Comparison of ENCODE assay signal across 18 cellular contexts in the genomic region with DNA sequence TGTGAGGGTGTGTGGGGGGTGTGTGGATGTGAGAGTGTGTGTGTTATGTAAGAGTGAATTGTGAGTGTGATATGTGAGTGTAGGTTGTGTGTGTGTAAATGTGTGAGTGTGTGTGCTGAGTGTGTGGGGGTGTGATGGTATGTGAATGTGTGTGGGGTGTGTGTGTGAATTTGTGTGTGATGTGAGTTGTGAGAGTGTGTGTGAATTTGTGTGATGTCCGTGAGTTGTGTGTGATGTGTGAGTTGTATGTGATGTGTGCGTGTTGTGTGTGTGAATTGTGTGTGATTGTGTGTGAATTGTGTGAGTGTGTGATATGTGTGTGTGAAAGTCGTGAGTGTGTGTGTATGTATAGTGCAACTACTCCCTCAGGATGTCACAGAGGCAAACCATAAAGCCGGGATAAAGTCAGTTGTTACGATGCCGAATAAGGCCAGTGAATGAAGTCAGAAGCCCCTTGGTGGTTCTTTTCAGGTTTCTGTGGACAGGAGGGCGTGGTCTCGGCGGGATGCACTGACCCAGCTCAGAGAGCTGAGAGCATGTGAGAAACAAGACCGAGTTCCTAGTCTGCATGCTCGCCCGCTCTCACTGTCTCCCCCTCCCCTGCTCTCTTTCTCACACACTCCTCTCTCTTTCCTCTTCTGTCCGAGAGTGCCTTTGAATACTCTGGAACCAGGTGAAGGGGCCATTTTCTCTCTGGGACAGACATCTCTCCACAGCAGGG.
A peak's percentile ranks its signal among the peaks of the same experiment; 100 is the strongest.
DNase-seq lines count a peak whose midpoint lies in the region; ATAC-seq and TF ChIP-seq lines count a peak whose summit lies in the region.
"Had no signal": no experiment of that assay in that cellular context is flagged by ENCODE, and none has a peak within 500 bp of the region (broad histone marks: within the 10 kb centered on the region; RNA-seq: fewer than 3 reads in every experiment).

No MANE protein-coding gene starts in this region.

- H3K4me2 ChIP-seq in GM23338 (peak overlapping the region; percentile 52; the same call in 1 of the 2 replicates), OCI-LY3 (ENCODE audit: low read length) (peak overlapping the region; percentile 37)
- H3K4me2 ChIP-seq: BLaER1 had no signal

- no peak overlapping the region for H3K27ac ChIP-seq in GM23338 (ENCODE audit: low read depth)
- no peak overlapping the region for H3K27ac ChIP-seq in OCI-LY3 (ENCODE audit: low read length)
- H3K27ac ChIP-seq: BLaER1, esophagus squamous epithelium, ovary, suprapubic skin had no signal

- H4K20me1 ChIP-seq in GM23338 (replicated peaks; ENCODE audit: insufficient read depth) = no peaks in the 10 kb centered on the region
- no peaks in the 10 kb centered on the region for H4K20me1 ChIP-seq in OCI-LY3 (ENCODE audit: insufficient read depth, low read length)
- H4K20me1 ChIP-seq: BLaER1 had no signal

- no peaks in the 10 kb centered on the region for H3F3A ChIP-seq in GM23338 (replicated peaks; ENCODE audit: low read depth)

- H3K9ac ChIP-seq in OCI-LY3 (ENCODE audit: low read length) = no peak overlapping the region
- H3K9ac ChIP-seq: BLaER1 had no signal

- H3K79me2 ChIP-seq in GM23338 (replicated peaks; ENCODE audit: insufficient read depth) = no peaks in the 10 kb centered on the region
- no peaks in the 10 kb centered on the region for H3K79me2 ChIP-seq in OCI-LY3 (ENCODE audit: low read length)

- TF ChIP-seq CTCF in GM23338 (conservative IDR thresholded peaks at IDR 0.05; ENCODE audit: low read depth in 2 of 2) (no peak), OCI-LY3 (IDR thresholded peaks at IDR 0.05; ENCODE audit: low read depth, low read length) (no peak), fibroblast of the aortic adventitia (IDR thresholded peaks at IDR 0.05; ENCODE audit: insufficient read depth, low read length) (no peak)

- H3K36me3 ChIP-seq in GM23338 (ENCODE audit: insufficient read depth) (no peaks in the 10 kb centered on the region), OCI-LY3 (replicated peaks; ENCODE audit: low read depth, low read length) (no peaks in the 10 kb centered on the region)
- H3K36me3 ChIP-seq: BLaER1, esophagus squamous epithelium, ovary, suprapubic skin had no signal

- H2AFZ ChIP-seq in GM23338 (peak overlapping the region; percentile 98), OCI-LY3 (ENCODE audit: low read depth, low read length) (no peak overlapping the region)

- H3K27ac Mint-ChIP-seq in GM23338 = no peak overlapping the region; the same call in 1 of the 2 replicates
- H3K27ac Mint-ChIP-seq: activated CD4-positive, alpha-beta memory T cell treated with anti-CD3 and anti-CD28 coated beads for 36 hours; activated T-helper 2 cell treated with anti-CD3 and anti-CD28 coated beads, Interferon-gamma antibody, Interleukin-2, Interleukin-4, amounts not matched to agents 10 μg/mL and 5 μg/mL and 100 μg/mL, durations not matched to agents 14 hours and 24 hours and 36 hours had no signal

- no peaks in the 10 kb centered on the region for H3K9me2 ChIP-seq in GM23338 (ENCODE audit: insufficient read depth)

- ATAC-seq in GM23338 (peak; percentile 90), GM21717 (IDR thresholded peaks at IDR 0.05; ENCODE audit: unreplicated experiment) (no peak)
- ATAC-seq: HCT116 had no signal

- DNase-seq in GM23338 (ENCODE audit: low spot score) = peak; percentile 72
- peak; percentile 24 for DNase-seq in fibroblast of the aortic adventitia (ENCODE audit: low read depth)
- peak; percentile 24 for DNase-seq in occipital lobe (lab: John Stamatoyannopoulos, UW)
- DNase-seq in activated CD8-positive, alpha-beta memory T cell treated with anti-CD3 and anti-CD28 coated beads, Interleukin-2, amount 50 U/mL, for 48 hours = no peak
- DNase-seq in MV-4-11 (lab: John Stamatoyannopoulos, UW) = no peak
- DNase-seq in NCI-H2107 treated with DMSO at 0.1 percent for 48 hours (lab: John Stamatoyannopoulos, UW; ENCODE audit: unreplicated experiment) = no peak
- DNase-seq: activated CD4-positive, alpha-beta memory T cell treated with anti-CD3 and anti-CD28 coated beads for 36 hours; DMS53; esophagus squamous epithelium; NCI-H2029 treated with DMSO at 0.1 percent for 48 hours; stimulated activated CD4-positive, alpha-beta T cell treated with anti-CD3 and anti-CD28 coated beads, Interleukin-12 subunit alpha, Interleukin-12 subunit beta, amount 100 ng/mL, for 4 hours had no signal

- no peaks in the 10 kb centered on the region for H3K27me3 Mint-ChIP-seq in GM23338 (ENCODE audit: insufficient read depth, low read depth, poor library complexity)

- H3K27me3 ChIP-seq in GM23338 (ENCODE audit: insufficient read depth) (no peaks in the 10 kb centered on the region), OCI-LY3 (ENCODE audit: low read depth, low read length) (peaks cover 66% of the 10 kb centered on the region)
- H3K27me3 ChIP-seq: BLaER1, ovary had no signal

- H3K36me3 Mint-ChIP-seq in GM23338 (ENCODE audit: low read depth) = no peaks in the 10 kb centered on the region
- H3K36me3 Mint-ChIP-seq: activated CD4-positive, alpha-beta memory T cell treated with anti-CD3 and anti-CD28 coated beads for 36 hours had no signal

- no peak overlapping the region for H3K4me3 Mint-ChIP-seq in GM23338
- H3K4me3 Mint-ChIP-seq: activated CD4-positive, alpha-beta memory T cell treated with anti-CD3 and anti-CD28 coated beads for 36 hours had no signal

- H3K4me1 ChIP-seq in GM23338 (ENCODE audit: insufficient read depth) = peaks cover 5% of the 10 kb centered on the region
- peaks cover 31% of the 10 kb centered on the region for H3K4me1 ChIP-seq in OCI-LY3 (ENCODE audit: low read length)
- H3K4me1 ChIP-seq: BLaER1 had no signal

- H3K4me1 Mint-ChIP-seq in GM23338 = peaks cover 31% of the 10 kb centered on the region

- H3K9me3 Mint-ChIP-seq in GM23338 = no peaks in the 10 kb centered on the region
- H3K9me3 Mint-ChIP-seq: activated CD4-positive, alpha-beta memory T cell treated with anti-CD3 and anti-CD28 coated beads for 36 hours; activated T-helper 2 cell treated with anti-CD3 and anti-CD28 coated beads, Interferon-gamma antibody, Interleukin-2, Interleukin-4, amounts not matched to agents 10 μg/mL and 5 μg/mL and 100 μg/mL, durations not matched to agents 14 hours and 24 hours and 36 hours had no signal

- H3K4me3 ChIP-seq in GM23338 (peak overlapping the region; percentile 34; the same call in 1 of the 2 replicates), OCI-LY3 (ENCODE audit: low read length) (peak overlapping the region; percentile 16; the same call in 1 of the 2 replicates), fibroblast of the aortic adventitia (ENCODE audit: low read depth, low read length) (no peak overlapping the region)
- H3K4me3 ChIP-seq: BLaER1, esophagus squamous epithelium, ovary, suprapubic skin had no signal

- no peaks in the 10 kb centered on the region for H3K9me3 ChIP-seq in OCI-LY3 (ENCODE audit: insufficient read depth, low read length)
- H3K9me3 ChIP-seq: BLaER1, esophagus squamous epithelium, ovary, suprapubic skin had no signal

TF ChIP-seq in GM23338, 12 proteins besides CTCF, POLR2A, EP300 and RAD21 (continues in another document):
- TF ChIP-seq JUNB (IDR thresholded peaks at IDR 0.05; ENCODE audit: unreplicated experiment) = no peak
- no peak for TF ChIP-seq CREB1 (CRISPR knock-in tag; IDR thresholded peaks at IDR 0.05; ENCODE audit: low read depth)
- TF ChIP-seq ETS1 (IDR thresholded peaks at IDR 0.05) = no peak
- TF ChIP-seq EZH2 (IDR thresholded peaks at IDR 0.05; ENCODE audit: low read depth, unreplicated experiment) = no peak
- no peak for TF ChIP-seq REST (IDR thresholded peaks at IDR 0.05; ENCODE audit: unreplicated experiment)

Comparison
In these comparisons a context has a peak if more than half of its experiments do, and no peak if none do; other contexts are left out.
1. DNase-seq: peak in GM23338 (single experiment), fibroblast of the aortic adventitia (single experiment) and occipital lobe (single experiment); none in activated CD8-positive, alpha-beta memory T cell treated with anti-CD3 and anti-CD28 coated beads, Interleukin-2, amount 50 U/mL, for 48 hours (single experiment), MV-4-11 (single experiment) and NCI-H2107 treated with DMSO at 0.1 percent for 48 hours (single experiment).